22 cellular contexts compared by ENCODE assay signal in genomic region chr12:90055071-90055470, GRCh38.
DNase-seq lines count a peak whose midpoint lies in the region; ATAC-seq and TF ChIP-seq lines count a peak whose summit lies in the region.
"Had no signal": no experiment of that assay in that cellular context is flagged by ENCODE, and none has a peak within 500 bp of the region (broad histone marks: within the 10 kb centered on the region; RNA-seq: fewer than 3 reads in every experiment).

No MANE protein-coding gene starts in this region.

- H3K79me1 ChIP-seq in IMR-90 (ENCODE audit: low read depth in 1 of 2, low read length in 2 of 2) (no peaks in the 10 kb centered on the region), trophoblast cell (ENCODE audit: low read length) (peaks cover 4% of the 10 kb centered on the region)

- no peaks in the 10 kb centered on the region; the same call in 1 of the 2 replicates for H3K9me1 ChIP-seq in IMR-90 (ENCODE audit: insufficient read depth, low read length)

- DNase-seq in A172 (ENCODE audit: low spot score) (peak; percentile 5), IMR-90 (peak; percentile 25), fibroblast of mammary gland (ENCODE audit: low read depth) (peak; percentile 22), trophoblast cell (no peak), MCF 10A (ENCODE audit: unreplicated experiment) (no peak), right cardiac atrium (no peak), HAP-1 (ENCODE audit: low spot score in 2 of 2) (no peak)
- DNase-seq: 8988T; CD4-positive, CD25-positive, alpha-beta regulatory T cell; H7; KBM-7; NCI-H1048; NCI-H1417 treated with DMSO at 0.1 percent for 48 hours; NCI-H1694 treated with DMSO at 0.1 percent for 48 hours; NCI-H2081; NCI-H2171; NCI-H345; NCI-H510A treated with DMSO at 0.1 percent for 48 hours; NCI-H748 treated with DMSO at 0.1 percent for 48 hours; SIG-M5 had no signal

- H2AK9ac ChIP-seq in IMR-90 (replicated peaks; ENCODE audit: low read depth, low read length, poor library complexity), result no peak overlapping the region

- H4K20me1 ChIP-seq in IMR-90 (ENCODE audit: insufficient read depth, low read length), result no peaks in the 10 kb centered on the region
- H4K20me1 ChIP-seq: BLaER1 had no signal

- no peaks in the 10 kb centered on the region for H3K36me3 Mint-ChIP-seq in MCF 10A (ENCODE audit: insufficient read depth, unreplicated experiment)
- H3K36me3 Mint-ChIP-seq: CD4-positive, CD25-positive, alpha-beta regulatory T cell had no signal

- no peak overlapping the region for H4K12ac ChIP-seq in trophoblast cell (ENCODE audit: low read depth, low read length)

- no peak overlapping the region for H2BK20ac ChIP-seq in IMR-90 (ENCODE audit: low read depth, low read length)

- no peaks in the 10 kb centered on the region for H3K4me1 Mint-ChIP-seq in MCF 10A (ENCODE audit: insufficient read depth, unreplicated experiment)

- CTCF ChIA-PET in IMR-90 (lab: Yijun Ruan, JAX) (no interaction called here), MCF 10A (lab: Yijun Ruan, JAX) (no interaction called here)

- H3K4ac ChIP-seq in IMR-90 (ENCODE audit: low read depth, low read length), result no peak overlapping the region
- no peak overlapping the region for H3K4ac ChIP-seq in trophoblast cell (ENCODE audit: low read depth, low read length)

- no peak overlapping the region for H2BK120ac ChIP-seq in IMR-90 (ENCODE audit: low read depth, low read length)
- no peak overlapping the region for H2BK120ac ChIP-seq in trophoblast cell (ENCODE audit: insufficient read depth, low read length, poor library complexity)

- H4K5ac ChIP-seq in IMR-90 (ENCODE audit: low read depth, low read length), result no peak overlapping the region

- no peak overlapping the region for H4K8ac ChIP-seq in IMR-90 (ENCODE audit: low read depth in 2 of 2, low read length in 2 of 2)
- H4K8ac ChIP-seq in trophoblast cell (ENCODE audit: low read depth, low read length), result no peak overlapping the region

- H2AK5ac ChIP-seq in IMR-90 (ENCODE audit: low read depth, low read length) (no peak overlapping the region), trophoblast cell (ENCODE audit: low read length) (no peak overlapping the region)

- in situ Hi-C loops in IMR-90 (cut with MboI; ENCODE audit: low sequenced_read_pairs), result no loop called here
- in situ Hi-C loops in HAP-1 (cut with MboI; ENCODE audit: low sequenced_read_pairs), result no loop called here

- no peaks in the 10 kb centered on the region for H3K79me2 ChIP-seq in trophoblast cell (ENCODE audit: control insufficient read depth, insufficient read depth, low read length, poor library complexity)

- TF ChIP-seq RAD21 in IMR-90 (IDR thresholded peaks at IDR 0.05; ENCODE audit: low read length), result no peak

- intact Hi-C loops in IMR-90 (cut with micrococcal nuclease), result no loop called here
- intact Hi-C loops in MCF 10A (cut with micrococcal nuclease), result no loop called here
- intact Hi-C loops in right cardiac atrium (cut with DNase I), result no loop called here

- H3K4me1 ChIP-seq in IMR-90 (ENCODE audit: control insufficient read depth, insufficient read depth, low read length) (peaks cover 4% of the 10 kb centered on the region), trophoblast cell (ENCODE audit: control insufficient read depth in 1 of 2, insufficient read depth in 2 of 2, low read length in 2 of 2) (peaks cover 3 to 5% of the 10 kb centered on the region in 2 experiments), right cardiac atrium (ENCODE audit: control insufficient read depth, insufficient read depth, low read length) (no peaks in the 10 kb centered on the region), HAP-1 (no peaks in the 10 kb centered on the region)
- H3K4me1 ChIP-seq: BLaER1 had no signal

- H2BK5ac ChIP-seq in IMR-90 (ENCODE audit: low read depth, low read length, poor library complexity, severe bottlenecking) (no peak overlapping the region), trophoblast cell (ENCODE audit: low read depth, low read length, poor library complexity) (no peak overlapping the region)

- H3K18ac ChIP-seq in IMR-90 (ENCODE audit: low read depth, low read length) (no peak overlapping the region), trophoblast cell (ENCODE audit: low read length) (no peak overlapping the region)

- H2AFZ ChIP-seq in IMR-90 (replicated peaks; ENCODE audit: low read length, poor library complexity), result no peak overlapping the region
- H2AFZ ChIP-seq in trophoblast cell (ENCODE audit: insufficient read depth, low read length, poor library complexity), result no peak overlapping the region

- TF ChIP-seq CTCF in IMR-90 (conservative IDR thresholded peaks at IDR 0.05; ENCODE audit: low read depth, low read length) (no peak), fibroblast of mammary gland (conservative IDR thresholded peaks at IDR 0.05; ENCODE audit: control insufficient read depth, insufficient read depth, low read depth, low read length) (no peak), MCF 10A (IDR thresholded peaks at IDR 0.05; ENCODE audit: unreplicated experiment) (no peak)

- no CpG with 5 or more reads among the region's 1 CpG for WGBS in IMR-90 (ENCODE audit: extremely low coverage in 2 of 2, insufficient read length in 1 of 2), 2 experiments
- no CpG with 5 or more reads among the region's 1 CpG for WGBS in trophoblast cell (ENCODE audit: extremely low coverage, insufficient coverage, insufficient read length)
- WGBS in right cardiac atrium, result 93% methylated on average over 1 of the region's 1 CpG

- H3K27ac ChIP-seq in IMR-90 (ENCODE audit: insufficient read depth, low read length), result no peak overlapping the region
- no peak overlapping the region for H3K27ac ChIP-seq in trophoblast cell (ENCODE audit: low read depth, low read length)
- H3K27ac ChIP-seq in right cardiac atrium (ENCODE audit: low read length), result no peak overlapping the region
- H3K27ac ChIP-seq: BLaER1, SK-N-MC had no signal

- H3K36me3 ChIP-seq in IMR-90 (ENCODE audit: control insufficient read depth, insufficient read depth, low read length) (no peaks in the 10 kb centered on the region), trophoblast cell (ENCODE audit: control insufficient read depth in 1 of 2, insufficient read depth in 2 of 2, low read length in 2 of 2) (no peaks in the 10 kb centered on the region), HAP-1 (replicated peaks) (no peaks in the 10 kb centered on the region)
- H3K36me3 ChIP-seq: BLaER1 had no signal

- POLR2A ChIA-PET in IMR-90 (lab: Charles Lee; ENCODE audit: unreplicated experiment), result no interaction called here
- POLR2A ChIA-PET in MCF 10A (lab: Yijun Ruan, JAX), result no interaction called here

- no peak overlapping the region for H3K9ac ChIP-seq in IMR-90 (ENCODE audit: low read depth, low read length)
- no peak overlapping the region for H3K9ac ChIP-seq in trophoblast cell (ENCODE audit: low read length)
- H3K9ac ChIP-seq: BLaER1 had no signal

- no peaks in the 10 kb centered on the region for H3K27me3 Mint-ChIP-seq in MCF 10A (ENCODE audit: insufficient read depth, unreplicated experiment)
- H3K27me3 Mint-ChIP-seq: CD4-positive, CD25-positive, alpha-beta regulatory T cell had no signal

- no peak overlapping the region for H2BK12ac ChIP-seq in trophoblast cell (ENCODE audit: low read length)

- H3K4me3 Mint-ChIP-seq in MCF 10A (ENCODE audit: unreplicated experiment), result no peak overlapping the region
- H3K4me3 Mint-ChIP-seq: CD4-positive, CD25-positive, alpha-beta regulatory T cell had no signal

- dilution Hi-C loops in IMR-90 (cut with HindIII; ENCODE audit: low sequenced_read_pairs, unreplicated experiment), result no loop called here

- no peak for TF ChIP-seq POLR2A in IMR-90 (IDR thresholded peaks at IDR 0.05; ENCODE audit: low read depth, low read length)

- no peak overlapping the region for H3K4me3 ChIP-seq in IMR-90 (ENCODE audit: insufficient read depth, low read depth, low read length)
- no peak overlapping the region for H3K4me3 ChIP-seq in fibroblast of mammary gland (ENCODE audit: control insufficient read depth, low read depth, low read length)
- H3K4me3 ChIP-seq in trophoblast cell (ENCODE audit: low read depth, low read length), result no peak overlapping the region
- no peak overlapping the region for H3K4me3 ChIP-seq in right cardiac atrium (ENCODE audit: low read length)
- H3K4me3 ChIP-seq in HAP-1, result no peak overlapping the region
- H3K4me3 ChIP-seq: BLaER1, SK-N-MC had no signal

- no peak overlapping the region for H4K91ac ChIP-seq in IMR-90 (ENCODE audit: insufficient read depth, low read depth, low read length)
- peak overlapping the region; percentile 18 for H4K91ac ChIP-seq in trophoblast cell (ENCODE audit: low read depth, low read length)

- no peak overlapping the region for H3K27ac Mint-ChIP-seq in MCF 10A (ENCODE audit: low read depth, unreplicated experiment)
- H3K27ac Mint-ChIP-seq: CD4-positive, CD25-positive, alpha-beta regulatory T cell had no signal

- H3K4me2 ChIP-seq in IMR-90 (ENCODE audit: low read depth, low read length) (no peak overlapping the region), trophoblast cell (ENCODE audit: low read length) (no peak overlapping the region)
- H3K4me2 ChIP-seq: BLaER1 had no signal

- H2BK15ac ChIP-seq in IMR-90 (ENCODE audit: low read depth, low read length), result no peak overlapping the region

- H3K14ac ChIP-seq in IMR-90 (replicated peaks; ENCODE audit: low read depth, low read length) (no peak overlapping the region), trophoblast cell (ENCODE audit: low read length) (no peak overlapping the region)

- no peak overlapping the region for H3K56ac ChIP-seq in IMR-90 (ENCODE audit: extremely low read depth, insufficient read depth, low read length)

- no peaks in the 10 kb centered on the region for H3K9me3 Mint-ChIP-seq in MCF 10A (ENCODE audit: unreplicated experiment)

- H3K27me3 ChIP-seq in IMR-90 (ENCODE audit: control insufficient read depth, insufficient read depth, low read length) (no peaks in the 10 kb centered on the region), trophoblast cell (ENCODE audit: insufficient read depth, low read length) (no peaks in the 10 kb centered on the region), right cardiac atrium (ENCODE audit: control insufficient read depth, insufficient read depth) (no peaks in the 10 kb centered on the region), HAP-1 (ENCODE audit: low read depth) (no peaks in the 10 kb centered on the region)
- H3K27me3 ChIP-seq: BLaER1 had no signal

- BruUV-seq in IMR-90 (replicated peaks; lab: Mats Ljungman, UMichigan) (no TSS peak), MCF 10A (replicated peaks; lab: Mats Ljungman, UMichigan) (no TSS peak)

- no peaks in the 10 kb centered on the region for H3K9me3 ChIP-seq in IMR-90 (ENCODE audit: control insufficient read depth, insufficient read depth, low read length)
- H3K9me3 ChIP-seq in trophoblast cell (ENCODE audit: insufficient read depth, low read depth, low read length), result no peaks in the 10 kb centered on the region
- H3K9me3 ChIP-seq in right cardiac atrium (ENCODE audit: control insufficient read depth, low read length), result no peaks in the 10 kb centered on the region
- no peaks in the 10 kb centered on the region for H3K9me3 ChIP-seq in HAP-1
- H3K9me3 ChIP-seq: BLaER1 had no signal

- ATAC-seq in IMR-90 (ENCODE audit: low read depth), result peak; percentile 64
- no peak for ATAC-seq in right cardiac atrium

- H3K23ac ChIP-seq in IMR-90 (ENCODE audit: low read depth, low read length) (no peak overlapping the region), trophoblast cell (ENCODE audit: low read length) (no peak overlapping the region)

TF ChIP-seq in IMR-90, 13 proteins besides CTCF, POLR2A, EP300 and RAD21:
- TF ChIP-seq NFE2L2 (IDR thresholded peaks at IDR 0.05; ENCODE audit: low read depth, low read length), result no peak

Comparison
In these comparisons a context has a peak if more than half of its experiments do, and no peak if none do; other contexts are left out.
1. DNase-seq: peak in A172 (single experiment), IMR-90 (single experiment) and fibroblast of mammary gland (single experiment); none in trophoblast cell (0 of 2), MCF 10A (single experiment), right cardiac atrium (0 of 3) and HAP-1 (0 of 2).